In the genomic region with DNA sequence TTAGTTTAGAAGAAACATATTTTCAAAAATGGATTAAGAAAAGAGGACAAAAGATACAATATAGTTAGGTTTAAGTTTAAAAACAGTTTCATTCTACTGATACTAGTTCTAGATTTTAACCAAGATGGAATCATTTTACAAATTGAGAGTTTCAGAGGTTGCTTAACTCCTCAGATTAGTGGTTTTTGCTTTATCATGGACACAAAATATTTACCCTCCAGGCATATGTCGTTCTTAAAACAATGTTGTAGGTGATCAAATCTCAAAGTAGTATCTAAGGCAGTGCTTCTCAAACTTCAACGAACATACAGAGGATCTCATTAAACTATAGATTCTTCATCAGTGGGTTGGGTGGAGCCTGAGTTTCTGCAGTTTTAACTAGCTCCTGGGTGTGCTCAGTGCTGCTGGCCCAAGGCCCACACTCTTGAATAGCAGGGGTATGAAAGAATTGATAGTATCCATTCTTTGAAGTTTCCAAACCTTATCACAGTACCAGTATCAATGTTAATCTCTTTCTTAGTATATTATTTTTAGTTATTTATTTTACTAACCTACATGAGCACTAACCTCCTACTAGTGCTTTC, we compare ENCODE assay signal across 20 cellular contexts. TPM values are rescaled to one million over a fixed set of nuclear protein-coding genes. Genes with fewer than 3 reads are reported as not detected.
DNase-seq lines count a peak whose midpoint lies in the region; ATAC-seq and TF ChIP-seq lines count a peak whose summit lies in the region.
"Had no signal": no experiment of that assay in that cellular context is flagged by ENCODE, and none has a peak within 500 bp of the region (broad histone marks: within the 10 kb centered on the region; RNA-seq: fewer than 3 reads in every experiment).

No MANE protein-coding gene starts in this region.

- 100% methylated on average over 1 of the region's 2 CpGs; no CpG with 5 or more reads in 1 of the 2 experiments for WGBS in mesodermal cell (ENCODE audit: insufficient coverage in 2 of 2), 2 experiments

- ATAC-seq in Right ventricle myocardium superior (ENCODE audit: poor library complexity) (peak; percentile 31), Right ventricle myocardium inferior (no peak)
- ATAC-seq: T-helper 17 cell had no signal

- H3K27ac ChIP-seq in ascending aorta (peak overlapping the region; percentile 0 to 47), mesodermal cell (ENCODE audit: low read depth, low read length, severe bottlenecking) (peak overlapping the region; percentile 26), A673 (ENCODE audit: low read depth, low read length, poor library complexity, severe bottlenecking) (no peak overlapping the region)
- H3K27ac ChIP-seq: C4-2B had no signal

- CTCF ChIA-PET in A673 (lab: Charles Lee), result no interaction called here

- no TSS peak for BruUV-seq in A673 (replicated peaks; lab: Mats Ljungman, UMichigan)

- H3K9me3 ChIP-seq in ascending aorta, result no peaks in the 10 kb centered on the region
- no peaks in the 10 kb centered on the region for H3K9me3 ChIP-seq in mesodermal cell (ENCODE audit: control insufficient read depth, low read length)
- H3K9me3 ChIP-seq in A673 (ENCODE audit: low read depth, low read length, poor library complexity, severe bottlenecking), result no peaks in the 10 kb centered on the region
- H3K9me3 ChIP-seq: testis had no signal

- intact Hi-C loops in Right ventricle myocardium superior (cut with DNase I), result no loop called here
- intact Hi-C loops in Right ventricle myocardium inferior (cut with DNase I), result no loop called here
- intact Hi-C loops in ascending aorta (cut with DNase I), result loop anchor here (5.0 kb wide), 1 partner anchor 46 kb away; a partner anchor contains a TSS
- intact Hi-C loops in A673 (cut with micrococcal nuclease; ENCODE audit: unreplicated experiment), result no loop called here

- H3K27me3 ChIP-seq in ascending aorta (no peaks in the 10 kb centered on the region), A673 (replicated peaks; ENCODE audit: insufficient read depth, low read depth, low read length, poor library complexity) (no peaks in the 10 kb centered on the region)
- H3K27me3 ChIP-seq: testis had no signal

- DNase-seq in Right ventricle myocardium superior (no peak), Right ventricle myocardium inferior (ENCODE audit: missing footprints) (no peak), ascending aorta (ENCODE audit: low spot score in 2 of 2) (no peak), A673 (ENCODE audit: low spot score) (no peak), hepatic stellate cell (ENCODE audit: low spot score) (no peak), GOT3 (lab: John Stamatoyannopoulos, UW) (no peak)
- no peak for DNase-seq in activated T-cell treated with anti-CD3 and anti-CD28 coated beads, Interleukin-2, amount 50 U/mL, for 48 hours
- DNase-seq: activated B cell treated with CpG ODN at 0.5 μM for 24 hours; activated naive CD8-positive, alpha-beta T cell treated with anti-CD3 and anti-CD28 coated beads, Interleukin-2, amount 10 ng/mL, durations not matched to agents 7 days and 5 days; central memory CD4-positive, alpha-beta T cell; DMS153; effector CD8-positive, alpha-beta T cell; hippocampal formation; NCI-H146; NCI-H2227 treated with DMSO at 0.1 percent for 48 hours; SHP77; T-helper 17 cell; testis had no signal

- POLR2A ChIA-PET in A673 (lab: Charles Lee; ENCODE audit: low non-redundant PET), result no interaction called here

- TF ChIP-seq CTCF in ascending aorta (IDR thresholded peaks at IDR 0.05), result no peak
- TF ChIP-seq CTCF in A673 (conservative IDR thresholded peaks at IDR 0.05; ENCODE audit: low read depth, low read length), result no peak

- H3K4me3 ChIP-seq in ascending aorta, result no peak overlapping the region
- no peak overlapping the region for H3K4me3 ChIP-seq in mesodermal cell (ENCODE audit: extremely low read depth, insufficient read depth, low read length, poor library complexity, severe bottlenecking)
- H3K4me3 ChIP-seq in A673 (ENCODE audit: low read depth, low read length, poor library complexity, severe bottlenecking), result no peak overlapping the region
- H3K4me3 ChIP-seq: testis had no signal

- H3K4me1 ChIP-seq in ascending aorta, result peaks cover 0 to 62% of the 10 kb centered on the region in 2 donors
- H3K4me1 ChIP-seq in mesodermal cell (ENCODE audit: control insufficient read depth, insufficient read depth, low read length, poor library complexity, severe bottlenecking), result peaks cover 23% of the 10 kb centered on the region
- peaks cover 53% of the 10 kb centered on the region for H3K4me1 ChIP-seq in A673 (ENCODE audit: insufficient read depth, low read length, poor library complexity, severe bottlenecking)
- H3K4me1 ChIP-seq: testis had no signal

- H3K36me3 ChIP-seq in ascending aorta, result no peaks in the 10 kb centered on the region
- peaks cover 25% of the 10 kb centered on the region for H3K36me3 ChIP-seq in mesodermal cell (ENCODE audit: control insufficient read depth, insufficient read depth, low read length)
- peaks cover 2% of the 10 kb centered on the region for H3K36me3 ChIP-seq in A673 (ENCODE audit: insufficient read depth, low read length, poor library complexity, severe bottlenecking)

RNA-seq across cellular contexts. Expression of a gene that starts 48.0 kb away (rescaled TPM):
- total RNA-seq in Right ventricle myocardium superior (73.8 TPM), Right ventricle myocardium inferior (92.9 TPM), ascending aorta (516 TPM), A673 (2021) (124 and 134 TPM in 2 replicates)
- 137 TPM for polyA plus RNA-seq in mesodermal cell (2013, experiment 1 of 2)
- polyA plus RNA-seq in mesodermal cell (2013, experiment 2 of 2), result 131 TPM
- total RNA-seq: activated B cell treated with CpG ODN at 0.5 μM for 24 hours had no signal
